Comparison of ENCODE assay signal across 34 cellular contexts in genomic region chr1:26084091-26084561, GRCh38. TPM values are rescaled to one million over a fixed set of nuclear protein-coding genes. Genes with fewer than 3 reads are reported as not detected.
A peak's percentile ranks its signal among the peaks of the same experiment; 100 is the strongest.
DNase-seq lines count a peak whose midpoint lies in the region; ATAC-seq and TF ChIP-seq lines count a peak whose summit lies in the region.
"Had no signal": no experiment of that assay in that cellular context is flagged by ENCODE, and none has a peak within 500 bp of the region (broad histone marks: within the 10 kb centered on the region; RNA-seq: fewer than 3 reads in every experiment).

No MANE protein-coding gene starts in this region.

- H3K36me3 Mint-ChIP-seq in activated T-helper 1 cell treated with anti-CD3 and anti-CD28 coated beads, Interleukin-12 subunit alpha, Interleukin-12 subunit beta, Interleukin-2, Interleukin-4 antibody, amounts not matched to agents 30 ng/mL and 10 ng/mL and 1 ng/mL, durations not matched to agents 14 hours and 24 hours and 36 hours (ENCODE audit: low read depth): no peaks in the 10 kb centered on the region
- H3K36me3 Mint-ChIP-seq: activated CD8-positive, alpha-beta memory T cell treated with anti-CD3 and anti-CD28 coated beads, Interleukin-2, amount 10 ng/mL, durations not matched to agents 7 days and 5 days; CD14-positive monocyte; stimulated activated effector memory CD8-positive, alpha-beta T cell treated with anti-CD3 and anti-CD28 coated beads, Interleukin-12 subunit alpha, Interleukin-12 subunit beta, amount 100 ng/mL, for 72 hours; WTC11 had no signal

- TF ChIP-seq CTCF in C4-2B (conservative IDR thresholded peaks at IDR 0.05) (no peak), Panc1 (IDR thresholded peaks at IDR 0.05) (no peak), heart right ventricle (IDR thresholded peaks at IDR 0.05) (no peak), osteoblast (IDR thresholded peaks at IDR 0.05; ENCODE audit: extremely low read depth, low read depth, low read length) (no peak)

- no peak overlapping the region for H3K4me3 ChIP-seq in Panc1 (ENCODE audit: low read depth in 2 of 2, low read length in 2 of 2)
- H3K4me3 ChIP-seq in heart right ventricle: no peak overlapping the region
- H3K4me3 ChIP-seq in osteoblast (ENCODE audit: insufficient read depth, low read length): no peak overlapping the region
- H3K4me3 ChIP-seq in HAP-1: no peak overlapping the region
- H3K4me3 ChIP-seq: body of pancreas, dorsolateral prefrontal cortex, esophagus squamous epithelium, upper lobe of right lung had no signal

- H3K27me3 ChIP-seq in Panc1 (ENCODE audit: control insufficient read depth, insufficient read depth, low read length) (no peaks in the 10 kb centered on the region), heart right ventricle (peaks cover 0 to 7% (median 0%) of the 10 kb centered on the region in 7 donors), osteoblast (ENCODE audit: insufficient read depth, low read length) (peaks cover 23% of the 10 kb centered on the region), HAP-1 (ENCODE audit: low read depth) (peaks cover 2% of the 10 kb centered on the region; the same call in 1 of the 2 replicates)
- H3K27me3 ChIP-seq: body of pancreas, upper lobe of right lung had no signal

- no peaks in the 10 kb centered on the region for H3K79me2 ChIP-seq in osteoblast (ENCODE audit: insufficient read depth, low read length)

- WGBS in heart right ventricle, 2 donors: 38 to 51% methylated on average over 2 of the region's 2 CpGs

- no peaks in the 10 kb centered on the region for H4K20me1 ChIP-seq in osteoblast (ENCODE audit: insufficient read depth, low read length)

- H3K4me1 ChIP-seq in Panc1 (ENCODE audit: control insufficient read depth, insufficient read depth, low read length) (no peaks in the 10 kb centered on the region), heart right ventricle (peaks cover 0 to 36% (median 11%) of the 10 kb centered on the region in 9 donors), osteoblast (ENCODE audit: insufficient read depth, low read length) (peaks cover 3% of the 10 kb centered on the region), HAP-1 (no peaks in the 10 kb centered on the region)
- H3K4me1 ChIP-seq: esophagus squamous epithelium had no signal

- no peak overlapping the region for H3K4me3 Mint-ChIP-seq in activated T-helper 1 cell treated with anti-CD3 and anti-CD28 coated beads, Interleukin-12 subunit alpha, Interleukin-12 subunit beta, Interleukin-2, Interleukin-4 antibody, amounts not matched to agents 30 ng/mL and 10 ng/mL and 1 ng/mL, durations not matched to agents 14 hours and 24 hours and 36 hours
- H3K4me3 Mint-ChIP-seq: activated CD8-positive, alpha-beta memory T cell treated with anti-CD3 and anti-CD28 coated beads, Interleukin-2, amount 10 ng/mL, durations not matched to agents 7 days and 5 days; activated T-cell treated with anti-CD3 and anti-CD28 coated beads, Interleukin-2, amount 50 U/mL, for 72 hours; CD14-positive monocyte; stimulated activated effector memory CD8-positive, alpha-beta T cell treated with anti-CD3 and anti-CD28 coated beads, Interleukin-12 subunit alpha, Interleukin-12 subunit beta, amount 100 ng/mL, for 72 hours; WTC11 had no signal

- POLR2A ChIA-PET in Panc1 (lab: Charles Lee): interaction anchor here (0.6 kb wide), 2 partner anchors 134 to 145 kb away, joined by 5 read pairs; no protein-coding TSS in a partner anchor

- H3K27ac Mint-ChIP-seq in activated T-helper 1 cell treated with anti-CD3 and anti-CD28 coated beads, Interleukin-12 subunit alpha, Interleukin-12 subunit beta, Interleukin-2, Interleukin-4 antibody, amounts not matched to agents 30 ng/mL and 10 ng/mL and 1 ng/mL, durations not matched to agents 14 hours and 24 hours and 36 hours: no peak overlapping the region
- H3K27ac Mint-ChIP-seq: activated CD8-positive, alpha-beta memory T cell treated with anti-CD3 and anti-CD28 coated beads, Interleukin-2, amount 10 ng/mL, durations not matched to agents 7 days and 5 days; activated T-cell treated with anti-CD3 and anti-CD28 coated beads, Interleukin-2, amount 50 U/mL, for 72 hours; CD14-positive monocyte; progenitor cell of endocrine pancreas; stimulated activated effector memory CD8-positive, alpha-beta T cell treated with anti-CD3 and anti-CD28 coated beads, Interleukin-12 subunit alpha, Interleukin-12 subunit beta, amount 100 ng/mL, for 72 hours; WTC11 had no signal

- H3K36me3 ChIP-seq in Panc1 (ENCODE audit: control insufficient read depth, insufficient read depth, low read length) (no peaks in the 10 kb centered on the region), heart right ventricle (no peaks in the 10 kb centered on the region), osteoblast (ENCODE audit: insufficient read depth, low read length) (no peaks in the 10 kb centered on the region), HAP-1 (replicated peaks) (no peaks in the 10 kb centered on the region)
- H3K36me3 ChIP-seq: esophagus squamous epithelium, upper lobe of right lung had no signal

- in situ Hi-C loops in Panc1 (cut with HindIII; ENCODE audit: low pct_unique_long_range_greater_than_20kb, low sequenced_read_pairs) (no loop called here), HAP-1 (cut with MboI; ENCODE audit: low sequenced_read_pairs) (no loop called here)

- no peaks in the 10 kb centered on the region for H3K4me1 Mint-ChIP-seq in activated T-helper 1 cell treated with anti-CD3 and anti-CD28 coated beads, Interleukin-12 subunit alpha, Interleukin-12 subunit beta, Interleukin-2, Interleukin-4 antibody, amounts not matched to agents 30 ng/mL and 10 ng/mL and 1 ng/mL, durations not matched to agents 14 hours and 24 hours and 36 hours (ENCODE audit: low read depth)
- H3K4me1 Mint-ChIP-seq: activated CD8-positive, alpha-beta memory T cell treated with anti-CD3 and anti-CD28 coated beads, Interleukin-2, amount 10 ng/mL, durations not matched to agents 7 days and 5 days; naive B cell; stimulated activated effector memory CD8-positive, alpha-beta T cell treated with anti-CD3 and anti-CD28 coated beads, Interleukin-12 subunit alpha, Interleukin-12 subunit beta, amount 100 ng/mL, for 72 hours had no signal

- CTCF ChIA-PET in Panc1 (lab: Charles Lee): interaction anchor here (0.5 kb wide), 1 partner anchor 20 kb away, joined by 7 read pairs; no protein-coding TSS in a partner anchor

- DNase-seq in Panc1 (ENCODE audit: low read depth, low spot score) (no peak), heart right ventricle (peak in 1 of 2 donors; percentile 64), mucosa of gallbladder (ENCODE audit: low spot score) (peak; percentile 62), osteoblast (ENCODE audit: insufficient read length, low spot score, missing footprints) (no peak), HAP-1 (ENCODE audit: low spot score in 2 of 2) (no peak)
- no peak for DNase-seq in activated T-helper 1 cell treated with anti-CD3 and anti-CD28 coated beads, Interleukin-12 subunit alpha, Interleukin-12 subunit beta, Interleukin-2, Interleukin-4 antibody, amounts not matched to agents 30 ng/mL and 10 ng/mL and 1 ng/mL, durations not matched to agents 14 hours and 24 hours and 36 hours (ENCODE audit: low spot score)
- no peak for DNase-seq in activated CD8-positive, alpha-beta memory T cell treated with anti-CD3 and anti-CD28 coated beads, Interleukin-2, amount 50 U/mL, for 48 hours
- DNase-seq: activated CD4-positive, alpha-beta T cell treated with anti-CD3 and anti-CD28 coated beads, Interleukin-2, amount 50 U/mL, for 1 hour; activated CD8-positive, alpha-beta memory T cell treated with anti-CD3 and anti-CD28 coated beads, Interleukin-2, amount 10 ng/mL, durations not matched to agents 7 days and 5 days; activated naive CD4-positive, alpha-beta T cell; activated T-cell treated with anti-CD3 and anti-CD28 coated beads, Interleukin-2, amount 50 U/mL, for 72 hours; body of pancreas; dorsolateral prefrontal cortex; esophagus squamous epithelium; foreskin melanocyte; hypothalamus; left colon; naive B cell; NCI-H1048; NCI-H1694; NCI-H510A; substantia nigra; T-helper 1 cell; upper lobe of right lung had no signal

- H3K27ac ChIP-seq in C4-2B (peak overlapping the region; percentile 44), Panc1 (ENCODE audit: low read length) (no peak overlapping the region), heart right ventricle (peak overlapping the region; percentile 35 to 93 (median 78)), osteoblast (ENCODE audit: low read depth, low read length) (no peak overlapping the region)
- H3K27ac ChIP-seq: body of pancreas, dorsolateral prefrontal cortex, esophagus squamous epithelium, RWPE1, upper lobe of right lung had no signal

- peak; percentile 32; the same call in 1 of the 2 replicates for ATAC-seq in Panc1
- peak; percentile 46 to 89 (median 83) for ATAC-seq in heart right ventricle
- ATAC-seq: activated CD8-positive, alpha-beta memory T cell treated with anti-CD3 and anti-CD28 coated beads, Interleukin-2, amount 10 ng/mL, durations not matched to agents 7 days and 5 days; activated T-cell treated with anti-CD3 and anti-CD28 coated beads, Interleukin-2, amount 50 U/mL, for 72 hours; body of pancreas; left colon; stimulated activated effector memory CD8-positive, alpha-beta T cell treated with anti-CD3 and anti-CD28 coated beads, Interleukin-12 subunit alpha, Interleukin-12 subunit beta, amount 100 ng/mL, for 72 hours; upper lobe of right lung; WTC11 had no signal

- no peaks in the 10 kb centered on the region for H3K9me3 Mint-ChIP-seq in activated T-helper 1 cell treated with anti-CD3 and anti-CD28 coated beads, Interleukin-12 subunit alpha, Interleukin-12 subunit beta, Interleukin-2, Interleukin-4 antibody, amounts not matched to agents 30 ng/mL and 10 ng/mL and 1 ng/mL, durations not matched to agents 14 hours and 24 hours and 36 hours
- H3K9me3 Mint-ChIP-seq: activated T-cell treated with anti-CD3 and anti-CD28 coated beads, Interleukin-2, amount 50 U/mL, for 72 hours; CD14-positive monocyte; naive B cell; stimulated activated effector memory CD8-positive, alpha-beta T cell treated with anti-CD3 and anti-CD28 coated beads, Interleukin-12 subunit alpha, Interleukin-12 subunit beta, amount 100 ng/mL, for 72 hours; WTC11 had no signal

- no peak overlapping the region for H3K4me2 ChIP-seq in osteoblast (ENCODE audit: insufficient read depth, low read length)

- H3K9me3 ChIP-seq in Panc1 (ENCODE audit: control insufficient read depth, insufficient read depth, low read depth, low read length) (no peaks in the 10 kb centered on the region), heart right ventricle (no peaks in the 10 kb centered on the region), osteoblast (ENCODE audit: low read depth, low read length) (no peaks in the 10 kb centered on the region), HAP-1 (no peaks in the 10 kb centered on the region)
- H3K9me3 ChIP-seq: body of pancreas, esophagus squamous epithelium, upper lobe of right lung had no signal

- intact Hi-C loops in Panc1 (cut with micrococcal nuclease; ENCODE audit: unreplicated experiment) (no loop called here), heart right ventricle (cut with DNase I) (loop anchor here in 1 of 10 donors (5.0 kb wide), 1 partner anchor 47 kb away; no protein-coding TSS in a partner anchor)
- intact Hi-C loops in activated T-helper 1 cell treated with anti-CD3 and anti-CD28 coated beads, Interleukin-12 subunit alpha, Interleukin-12 subunit beta, Interleukin-2, Interleukin-4 antibody, amounts not matched to agents 30 ng/mL and 10 ng/mL and 1 ng/mL, durations not matched to agents 14 hours and 24 hours and 36 hours (cut with micrococcal nuclease): no loop called here

- no TSS peak for BruUV-seq in Panc1 (replicated peaks; lab: Mats Ljungman, UMichigan)

- H3K27me3 Mint-ChIP-seq in activated T-helper 1 cell treated with anti-CD3 and anti-CD28 coated beads, Interleukin-12 subunit alpha, Interleukin-12 subunit beta, Interleukin-2, Interleukin-4 antibody, amounts not matched to agents 30 ng/mL and 10 ng/mL and 1 ng/mL, durations not matched to agents 14 hours and 24 hours and 36 hours (ENCODE audit: insufficient read depth): peaks cover 16% of the 10 kb centered on the region

- no peak overlapping the region for H2AFZ ChIP-seq in osteoblast (ENCODE audit: low read length)

RNA-seq across cellular contexts. Expression of gene TRIM63, which starts 16.7 kb away (rescaled TPM):
- total RNA-seq in Panc1 (2021; ENCODE audit: unreplicated experiment) (not detected), heart right ventricle (100 to 1,000 TPM; 191 to 415 (median 222) TPM), mucosa of gallbladder (6.1 TPM), osteoblast (under 0.01 and 0.36 TPM in 2 replicates)
- polyA plus RNA-seq in Panc1 (2012; ENCODE audit: insufficient read length): not detected
- 100 to 1,000 TPM; 194 to 305 TPM for polyA plus RNA-seq in heart right ventricle
- not detected in 2 replicates for total RNA-seq in activated T-helper 1 cell treated with anti-CD3 and anti-CD28 coated beads, Interleukin-12 subunit alpha, Interleukin-12 subunit beta, Interleukin-2, Interleukin-4 antibody, amounts not matched to agents 30 ng/mL and 10 ng/mL and 1 ng/mL, durations not matched to agents 14 hours and 24 hours and 36 hours
- total RNA-seq: A172; activated CD8-positive, alpha-beta memory T cell treated with anti-CD3 and anti-CD28 coated beads, Interleukin-2, amount 10 ng/mL, durations not matched to agents 7 days and 5 days; body of pancreas; cerebellum; G401; progenitor cell of endocrine pancreas; WTC11 had no signal
- polyA plus RNA-seq: CD14-positive monocyte had no signal

RNA-seq across cellular contexts. Expression of gene PDIK1L, which starts 27.5 kb away (rescaled TPM):
- total RNA-seq in Panc1 (2021; ENCODE audit: unreplicated experiment) (8.0 TPM), heart right ventricle (1 to 10 TPM; 3.8 to 8.3 (median 5.7) TPM), mucosa of gallbladder (19.0 TPM), osteoblast (6.5 TPM in 2 replicates)
- polyA plus RNA-seq in Panc1 (2012; ENCODE audit: insufficient read length): 1.7 TPM
- polyA plus RNA-seq in heart right ventricle: 1 to 10 TPM; 1.6 to 2.3 TPM
- total RNA-seq in activated T-helper 1 cell treated with anti-CD3 and anti-CD28 coated beads, Interleukin-12 subunit alpha, Interleukin-12 subunit beta, Interleukin-2, Interleukin-4 antibody, amounts not matched to agents 30 ng/mL and 10 ng/mL and 1 ng/mL, durations not matched to agents 14 hours and 24 hours and 36 hours: 15.5 and 18.9 TPM in 2 replicates

RNA-seq across cellular contexts. Expression of gene SLC30A2, which starts 38.2 kb away (rescaled TPM):
- total RNA-seq in Panc1 (2021; ENCODE audit: unreplicated experiment) (0.23 TPM), heart right ventricle (10 to 100 TPM in 3 of 10 donors, 1 to 10 TPM in 7; 2.6 to 14.4 (median 8.9) TPM), mucosa of gallbladder (166 TPM), osteoblast (not detected in 2 replicates)
- not detected for polyA plus RNA-seq in Panc1 (2012; ENCODE audit: insufficient read length)
- 1 to 10 TPM in 1 of 2 donors, under 1 TPM in 1; 0.97 to 3.6 TPM for polyA plus RNA-seq in heart right ventricle
- total RNA-seq in activated T-helper 1 cell treated with anti-CD3 and anti-CD28 coated beads, Interleukin-12 subunit alpha, Interleukin-12 subunit beta, Interleukin-2, Interleukin-4 antibody, amounts not matched to agents 30 ng/mL and 10 ng/mL and 1 ng/mL, durations not matched to agents 14 hours and 24 hours and 36 hours: not detected in 2 replicates
- total RNA-seq: A172; activated CD8-positive, alpha-beta memory T cell treated with anti-CD3 and anti-CD28 coated beads, Interleukin-2, amount 10 ng/mL, durations not matched to agents 7 days and 5 days; activated T-cell treated with anti-CD3 and anti-CD28 coated beads, Interleukin-2, amount 50 U/mL, for 72 hours; cerebellum; esophagus squamous epithelium; mesenteric fat pad; upper lobe of right lung had no signal
- polyA plus RNA-seq: CD14-positive monocyte had no signal

Comparison
In these comparisons a context has a peak if more than half of its experiments do, and no peak if none do; other contexts are left out.
1. H3K27ac ChIP-seq: peak in C4-2B (single experiment) and heart right ventricle (10 of 10); none in Panc1 (single experiment) and osteoblast (single experiment).
2. RNA of gene TRIM63, which starts 16.7 kb away (total RNA-seq): 191 to 415 TPM in heart right ventricle; 6.1 TPM in mucosa of gallbladder (single experiment), under 0.01 to 0.36 TPM in osteoblast, not detected in Panc1 (single experiment) and not detected in activated T-helper 1 cell treated with anti-CD3 and anti-CD28 coated beads, Interleukin-12 subunit alpha, Interleukin-12 subunit beta, Interleukin-2, Interleukin-4 antibody, amounts not matched to agents 30 ng/mL and 10 ng/mL and 1 ng/mL, durations not matched to agents 14 hours and 24 hours and 36 hours; every median in the first group is over 10 times any median in the second.
3. RNA of gene SLC30A2, which starts 38.2 kb away (total RNA-seq): 166 TPM in mucosa of gallbladder (single experiment); 2.6 to 14.4 TPM in heart right ventricle, 0.23 TPM in Panc1 (single experiment), not detected in osteoblast and not detected in activated T-helper 1 cell treated with anti-CD3 and anti-CD28 coated beads, Interleukin-12 subunit alpha, Interleukin-12 subunit beta, Interleukin-2, Interleukin-4 antibody, amounts not matched to agents 30 ng/mL and 10 ng/mL and 1 ng/mL, durations not matched to agents 14 hours and 24 hours and 36 hours; every median in the first group is over 10 times any median in the second.